In genomic region chr3:42745776-42746454, GRCh38 we compare ENCODE assay signal across 11 cellular contexts. TPM values are rescaled to one million over a fixed set of nuclear protein-coding genes. Genes with fewer than 3 reads are reported as not detected.
DNase-seq lines count a peak whose midpoint lies in the region; ATAC-seq and TF ChIP-seq lines count a peak whose summit lies in the region.
"Had no signal": no experiment of that assay in that cellular context is flagged by ENCODE, and none has a peak within 500 bp of the region (broad histone marks: within the 10 kb centered on the region; RNA-seq: fewer than 3 reads in every experiment).

No MANE protein-coding gene starts in this region.

- CTCF ChIA-PET in PC-9 (lab: Charles Lee): interaction anchor here (0.5 to 0.9 kb wide), 3 partner anchors 129 to 180 kb away, joined by 3 to 9 read pairs (median 4); no protein-coding TSS in a partner anchor

- H3K9ac ChIP-seq in adipocyte (ENCODE audit: low read length): peak overlapping the region; percentile 20

- H3F3A ChIP-seq in PC-9 (ENCODE audit: insufficient read depth, low read depth): 0 out of 2 replicates have a peak, but pooled peaks cover 3% of the 10 kb centered on the region

- no peaks in the 10 kb centered on the region for H3K9me3 ChIP-seq in adipocyte (ENCODE audit: control insufficient read depth, low read length)
- no peaks in the 10 kb centered on the region for H3K9me3 ChIP-seq in left ventricle myocardium inferior (replicated peaks)
- H3K9me3 ChIP-seq in PC-9 (ENCODE audit: insufficient read depth, low read depth): no peaks in the 10 kb centered on the region

- no peak for ATAC-seq in GM21737 (IDR thresholded peaks at IDR 0.05; ENCODE audit: unreplicated experiment)
- no peak for ATAC-seq in stimulated activated naive CD8-positive, alpha-beta T cell treated with anti-CD3 and anti-CD28 coated beads, Interleukin-15, Interleukin-2, amounts not matched to agents 100 U/mL and 50 U/mL, for 24 hours
- ATAC-seq: HCT116 had no signal

- no peak overlapping the region for H3K4me2 ChIP-seq in PC-9

- H3K4me3 Mint-ChIP-seq in progenitor cell of endocrine pancreas (ENCODE audit: low read depth): no peak overlapping the region

- no peaks in the 10 kb centered on the region for H3K79me2 ChIP-seq in PC-9 (ENCODE audit: low read depth)

- no TSS peak for BruUV-seq in PC-9 (replicated peaks; lab: Mats Ljungman, UMichigan)

- TF ChIP-seq CTCF in 22Rv1 (IDR thresholded peaks at IDR 0.05) (no peak), left ventricle myocardium inferior (IDR thresholded peaks at IDR 0.05; ENCODE audit: borderline replicate concordance) (no peak), progenitor cell of endocrine pancreas (IDR thresholded peaks at IDR 0.05; ENCODE audit: unreplicated experiment) (no peak), PC-9 (conservative IDR thresholded peaks at IDR 0.05) (no peak)

- intact Hi-C loops in left ventricle myocardium inferior (cut with micrococcal nuclease) (loop anchor here (10.0 kb wide), 1 partner anchor 91 kb away; the partner anchor contains the start of gene ZBTB47), PC-9 (cut with micrococcal nuclease; ENCODE audit: unreplicated experiment) (loop anchor here (2.0 kb wide), 2 partner anchors 93 to 173 kb away; partner anchors contain the start of gene ZBTB47)

- H3K27ac ChIP-seq in 22Rv1 (peak overlapping the region; percentile 35; the same call in 1 of the 2 replicates), left ventricle myocardium inferior (replicated peaks) (peak overlapping the region; percentile 66), PC-9 (no peak overlapping the region)

- H3K4me1 Mint-ChIP-seq in progenitor cell of endocrine pancreas (ENCODE audit: low read depth): peaks cover 13% of the 10 kb centered on the region

- H3K4me1 ChIP-seq in adipocyte (ENCODE audit: control insufficient read depth, insufficient read depth, low read length): peaks cover 9% of the 10 kb centered on the region
- peaks cover 47% of the 10 kb centered on the region for H3K4me1 ChIP-seq in left ventricle myocardium inferior
- 0 out of 2 replicates have a peak, but pooled peaks cover 12% of the 10 kb centered on the region for H3K4me1 ChIP-seq in PC-9 (replicated peaks; ENCODE audit: insufficient read depth)

- no peaks in the 10 kb centered on the region for H3K36me3 ChIP-seq in adipocyte (ENCODE audit: control insufficient read depth, insufficient read depth, low read length, severe bottlenecking)
- no peaks in the 10 kb centered on the region for H3K36me3 ChIP-seq in left ventricle myocardium inferior
- H3K36me3 ChIP-seq in PC-9 (ENCODE audit: low read depth): no peaks in the 10 kb centered on the region

- H3K4me3 ChIP-seq in adipocyte (ENCODE audit: low read length): no peak overlapping the region
- H3K4me3 ChIP-seq in left ventricle myocardium inferior: no peak overlapping the region
- H3K4me3 ChIP-seq in PC-9: no peak overlapping the region

- no peaks in the 10 kb centered on the region for H4K20me1 ChIP-seq in PC-9 (ENCODE audit: insufficient read depth)

- peak overlapping the region; percentile 49 for H3K27ac Mint-ChIP-seq in progenitor cell of endocrine pancreas

- H2AFZ ChIP-seq in PC-9: no peak overlapping the region

- no peaks in the 10 kb centered on the region for H3K27me3 Mint-ChIP-seq in progenitor cell of endocrine pancreas

- no peaks in the 10 kb centered on the region for H3K9me2 ChIP-seq in PC-9 (ENCODE audit: insufficient read depth)

- POLR2A ChIA-PET in PC-9 (lab: Charles Lee; ENCODE audit: unreplicated experiment): no interaction called here

- H3K9me3 Mint-ChIP-seq in progenitor cell of endocrine pancreas (ENCODE audit: low read depth): no peaks in the 10 kb centered on the region

- H3K36me3 Mint-ChIP-seq in progenitor cell of endocrine pancreas (ENCODE audit: insufficient read depth): no peaks in the 10 kb centered on the region

- DNase-seq in adipocyte (ENCODE audit: low read depth) (peak; percentile 28), left ventricle myocardium inferior (no peak), progenitor cell of endocrine pancreas (ENCODE audit: low spot score, unreplicated experiment) (no peak), PC-9 (no peak)
- no peak for DNase-seq in stimulated activated naive CD8-positive, alpha-beta T cell treated with anti-CD3 and anti-CD28 coated beads, Interleukin-15, Interleukin-2, amounts not matched to agents 100 U/mL and 50 U/mL, for 24 hours
- no peak for DNase-seq in activated CD4-positive, alpha-beta T cell treated with anti-CD3 and anti-CD28 coated beads for 4 hours
- DNase-seq: small intestine, T1000 had no signal

- H3K27me3 ChIP-seq in adipocyte (replicated peaks; ENCODE audit: control insufficient read depth, insufficient read depth, low read length) (no peaks in the 10 kb centered on the region), left ventricle myocardium inferior (ENCODE audit: low read depth) (no peaks in the 10 kb centered on the region), PC-9 (ENCODE audit: insufficient read depth, low read depth) (no peaks in the 10 kb centered on the region)

RNA-seq across cellular contexts. Expression of gene CCDC13, which starts 27.1 kb away (rescaled TPM):
- total RNA-seq in left ventricle myocardium inferior (0.41 TPM), progenitor cell of endocrine pancreas (2.3 and 2.5 TPM in 2 replicates), PC-9 (2021) (0.41 TPM in 1 of 2 replicates, not detected in the other)

RNA-seq across cellular contexts. Expression of gene HHATL, which starts 43.3 kb away (rescaled TPM):
- 552 TPM for total RNA-seq in left ventricle myocardium inferior
- total RNA-seq in progenitor cell of endocrine pancreas: not detected in 2 replicates
- total RNA-seq in PC-9 (2021): not detected in 2 replicates

RNA-seq across cellular contexts. Expression of gene HIGD1A, which starts 58.4 kb away (rescaled TPM):
- total RNA-seq in left ventricle myocardium inferior (377 TPM), progenitor cell of endocrine pancreas (90.6 and 92.3 TPM in 2 replicates), PC-9 (2021) (48.2 and 69.7 TPM in 2 replicates)

Comparison
In these comparisons a context has a peak if more than half of its experiments do, and no peak if none do; other contexts are left out.
1. RNA of gene HHATL, which starts 43.3 kb away (total RNA-seq): 552 TPM in left ventricle myocardium inferior (single experiment); not detected in PC-9 and not detected in progenitor cell of endocrine pancreas; every median in the first group is over 100 times any median in the second.